33 cellular contexts compared by ENCODE assay signal in genomic region chr9:136250676-136251075, GRCh38. TPM values are rescaled to one million over a fixed set of nuclear protein-coding genes. Genes with fewer than 3 reads are reported as not detected.
"Had no signal": no experiment of that assay in that cellular context is flagged by ENCODE, and none has a peak within 500 bp of the region (broad histone marks: within the 10 kb centered on the region; RNA-seq: fewer than 3 reads in every experiment).

No MANE protein-coding gene starts in this region.

- H3K9ac ChIP-seq: neural progenitor cell had no signal

- H3K27me3 ChIP-seq: hepatocyte, ovary, uterus had no signal

- H3K4me2 ChIP-seq: hepatocyte, neural progenitor cell had no signal

- H3K27ac ChIP-seq: heart right ventricle, hepatocyte, left lung, lower lobe of right lung, neural progenitor cell, ovary, prostate gland, sigmoid colon, spleen, tibial nerve, uterus had no signal

- ATAC-seq: heart right ventricle; left colon; left lung; lower lobe of right lung; natural killer cell; right cardiac atrium; stimulated activated effector memory CD8-positive, alpha-beta T cell treated with anti-CD3 and anti-CD28 coated beads, Interleukin-12 subunit alpha, Interleukin-12 subunit beta, amount 100 ng/mL, for 72 hours; stimulated activated naive CD8-positive, alpha-beta T cell treated with anti-CD3 and anti-CD28 coated beads, Interleukin-15, amount 100 ng/mL, for 72 hours had no signal

- H3K9me3 ChIP-seq: heart right ventricle, left lung, lower lobe of right lung, ovary, prostate gland, sigmoid colon, spleen, tibial nerve, uterus had no signal

- H3K4me3 ChIP-seq: heart right ventricle, hepatocyte, left lung, lower lobe of right lung, neural progenitor cell, ovary, prostate gland, sigmoid colon, spleen, tibial nerve, uterus had no signal

- FAIRE-seq: small intestine had no signal

- H3K4me1 ChIP-seq: left lung, lower lobe of right lung, prostate gland, uterus had no signal

- DNase-seq: islet precursor cell; kidney glomerular epithelial cell; left colon; lower lobe of right lung; mammary epithelial cell; mesendoderm; naive B cell; natural killer cell; nephron progenitor cell; ovary; posterior cingulate gyrus; retina; sigmoid colon; small intestine; spleen; stimulated activated CD4-positive, alpha-beta T cell treated with anti-CD3 and anti-CD28 coated beads, Interleukin-4, amount 100 ng/mL, for 24 hours; stimulated activated naive CD4-positive, alpha-beta T cell; stimulated activated naive CD8-positive, alpha-beta T cell treated with anti-CD3 and anti-CD28 coated beads, Interleukin-15, amount 100 ng/mL, for 72 hours; substantia nigra; uterus had no signal

- H3K79me2 ChIP-seq: hepatocyte had no signal

- H2AFZ ChIP-seq: hepatocyte, neural progenitor cell had no signal

- H3K36me3 ChIP-seq: heart right ventricle, left lung, lower lobe of right lung, neural progenitor cell, ovary, prostate gland, sigmoid colon, spleen, tibial nerve, uterus had no signal

RNA-seq across cellular contexts. Expression of gene LHX3, which starts 45.7 kb away (rescaled TPM):
- total RNA-seq: heart right ventricle, hepatocyte, left colon, left lung, liver, lower lobe of right lung, mammary epithelial cell, mesothelial cell of epicardium, mononuclear cell, omental fat pad, ovary, right cardiac atrium, sigmoid colon, spleen, tibial nerve, ureter, uterus had no signal
- polyA plus RNA-seq: heart right ventricle, hepatocyte, liver, mammary epithelial cell, ovary, right cardiac atrium, sigmoid colon, small intestine, spleen had no signal

RNA-seq across cellular contexts. Expression of gene CCDC187, which starts 53.2 kb away (rescaled TPM):
- total RNA-seq: omental fat pad, right cardiac atrium, sigmoid colon had no signal
- polyA plus RNA-seq: liver, mammary epithelial cell, right cardiac atrium had no signal
